Comparison of ENCODE assay signal across 8 cellular contexts in the genomic region with DNA sequence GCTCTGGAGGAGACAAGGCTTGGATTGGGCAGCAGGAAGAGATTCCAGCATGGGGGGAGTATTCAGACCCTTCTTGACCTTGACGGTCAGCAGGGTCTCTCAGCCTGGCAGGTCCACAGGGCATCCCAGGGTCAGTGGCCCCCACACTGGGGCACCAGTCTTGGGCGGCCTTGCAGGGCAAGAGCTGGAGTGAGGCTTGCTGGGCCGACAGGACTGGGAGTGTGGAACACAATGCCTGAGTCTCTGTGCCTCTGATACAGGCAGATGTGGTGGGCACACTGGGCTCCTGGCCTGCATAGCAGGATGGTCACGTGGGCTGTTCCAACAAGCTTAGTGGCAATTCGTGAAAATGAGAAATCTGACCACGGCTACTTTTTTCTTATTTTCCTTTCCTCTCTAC.
"Had no signal": no experiment of that assay in that cellular context is flagged by ENCODE, and none has a peak within 500 bp of the region (broad histone marks: within the 10 kb centered on the region; RNA-seq: fewer than 3 reads in every experiment).

No MANE protein-coding gene starts in this region.

- H3K27ac ChIP-seq: parathyroid adenoma had no signal

- H3K4me3 Mint-ChIP-seq: type B pancreatic cell had no signal

- H3K9ac ChIP-seq: parathyroid adenoma had no signal

- DNase-seq: activated CD4-positive, alpha-beta T cell treated with anti-CD3 and anti-CD28 coated beads for 1 hour; left cardiac atrium; stimulated activated CD4-positive, alpha-beta T cell treated with anti-CD3 and anti-CD28 coated beads, Interleukin-4, amount 100 ng/mL, for 24 hours; SW 1271 had no signal

- H3K9me3 Mint-ChIP-seq: type B pancreatic cell had no signal

- H3K36me3 Mint-ChIP-seq: type B pancreatic cell had no signal

- H3K4me1 ChIP-seq: parathyroid adenoma had no signal

- H3K4me3 ChIP-seq: lung had no signal

- ATAC-seq: esophagus mucosa, left cardiac atrium had no signal

- H3K79me2 ChIP-seq: parathyroid adenoma had no signal

- H2AFZ ChIP-seq: parathyroid adenoma had no signal

- H3K27ac Mint-ChIP-seq: type B pancreatic cell had no signal
